8 cellular contexts compared by ENCODE assay signal in genomic region chrX:102546818-102547493, GRCh38. TPM values are rescaled to one million over a fixed set of nuclear protein-coding genes. Genes with fewer than 3 reads are reported as not detected.
DNase-seq lines count a peak whose midpoint lies in the region; ATAC-seq and TF ChIP-seq lines count a peak whose summit lies in the region.

No MANE protein-coding gene starts in this region.

- H3K4me1 ChIP-seq in KMS-11 (ENCODE audit: low read depth, poor library complexity, severe bottlenecking) (peaks cover 19% of the 10 kb centered on the region), mammary epithelial cell (ENCODE audit: insufficient read depth, low read length) (no peaks in the 10 kb centered on the region), OCI-LY7 (ENCODE audit: insufficient read depth, low read length, poor library complexity, severe bottlenecking) (no peaks in the 10 kb centered on the region)

- in situ Hi-C loops in mammary epithelial cell (cut with MboI; ENCODE audit: low sequenced_read_pairs in 2 of 2), result no loop called here

- H3K9me3 ChIP-seq in mammary epithelial cell (replicated peaks; ENCODE audit: insufficient read depth, low read length), result no peaks in the 10 kb centered on the region
- no peaks in the 10 kb centered on the region for H3K9me3 ChIP-seq in OCI-LY7 (ENCODE audit: low read length)

- peak overlapping the region; percentile 69 for H3K4me3 Mint-ChIP-seq in activated naive CD4-positive, alpha-beta T cell treated with anti-CD3 and anti-CD28 coated beads for 36 hours
- peak overlapping the region; percentile 55 to 83 (median 76) for H3K4me3 Mint-ChIP-seq in naive B cell

- ATAC-seq in naive B cell (ENCODE audit: low read depth in 2 of 2), result no peak

- H3K79me2 ChIP-seq in KMS-11 (ENCODE audit: insufficient read depth, low read depth) (no peaks in the 10 kb centered on the region), mammary epithelial cell (ENCODE audit: insufficient read depth, low read length) (no peaks in the 10 kb centered on the region), OCI-LY7 (ENCODE audit: insufficient read depth, low read depth, low read length) (no peaks in the 10 kb centered on the region)

- WGBS in mammary epithelial cell (ENCODE audit: low coverage, missing lambda C conversion rate), result 45% methylated on average over 11 of the region's 35 CpGs

- H3K27ac Mint-ChIP-seq in activated naive CD4-positive, alpha-beta T cell treated with anti-CD3 and anti-CD28 coated beads for 36 hours, result no peak overlapping the region
- H3K27ac Mint-ChIP-seq in naive B cell, result peak overlapping the region in 2 of 6 donors; percentile 56 to 60

- H2AFZ ChIP-seq in KMS-11 (ENCODE audit: low read depth), result peak overlapping the region; percentile 4; the same call in 1 of the 2 replicates
- H2AFZ ChIP-seq in mammary epithelial cell (ENCODE audit: low read depth, low read length), result no peak overlapping the region
- no peak overlapping the region for H2AFZ ChIP-seq in OCI-LY7 (ENCODE audit: low read length)

- CTCF ChIA-PET in activated naive CD4-positive, alpha-beta T cell treated with anti-CD3 and anti-CD28 coated beads for 36 hours (lab: Charles Lee), result no interaction called here
- CTCF ChIA-PET in mammary epithelial cell (lab: Charles Lee; ENCODE audit: low non-redundant PET), result no interaction called here
- CTCF ChIA-PET in OCI-LY7 (lab: Charles Lee; ENCODE audit: unreplicated experiment), result no interaction called here

- no peak overlapping the region for H3K4me3 ChIP-seq in KMS-11 (IDR thresholded peaks at IDR 0.05; ENCODE audit: insufficient read depth, low read depth, low read length)
- H3K4me3 ChIP-seq in mammary epithelial cell (replicated peaks in 1 of 3; ENCODE audit: insufficient read depth in 1 of 3, low read depth in 2 of 3, low read length in 3 of 3), result no peak overlapping the region
- no peak overlapping the region for H3K4me3 ChIP-seq in OCI-LY7 (ENCODE audit: low read depth, low read length, poor library complexity, severe bottlenecking)

- H3K27ac ChIP-seq in KMS-11 (peak overlapping the region; percentile 62; the same call in 1 of the 2 replicates), mammary epithelial cell (ENCODE audit: insufficient read depth, low read depth, low read length) (no peak overlapping the region), OCI-LY7 (ENCODE audit: low read depth, low read length, poor library complexity, severe bottlenecking) (no peak overlapping the region)

- DNase-seq in Daoy (ENCODE audit: low read depth), result peak; percentile 7
- peak; percentile 29 for DNase-seq in activated naive CD4-positive, alpha-beta T cell treated with anti-CD3 and anti-CD28 coated beads for 36 hours
- DNase-seq in naive B cell, result no peak
- no peak for DNase-seq in mesenteric fat pad (ENCODE audit: low spot score)
- DNase-seq in mammary epithelial cell, result no peak
- no peak for DNase-seq in OCI-LY7 (ENCODE audit: low spot score)
- no peak for DNase-seq in medulla oblongata (ENCODE audit: extremely low spot score)

- no peaks in the 10 kb centered on the region for H3K9me3 Mint-ChIP-seq in activated naive CD4-positive, alpha-beta T cell treated with anti-CD3 and anti-CD28 coated beads for 36 hours
- peaks cover 0 to 4% (median 0%) of the 10 kb centered on the region in 7 donors for H3K9me3 Mint-ChIP-seq in naive B cell

- H4K20me1 ChIP-seq in KMS-11 (ENCODE audit: insufficient read depth), result no peaks in the 10 kb centered on the region
- no peaks in the 10 kb centered on the region for H4K20me1 ChIP-seq in mammary epithelial cell (ENCODE audit: insufficient read depth, low read length)
- H4K20me1 ChIP-seq in OCI-LY7 (ENCODE audit: insufficient read depth, low read length), result no peaks in the 10 kb centered on the region

- POLR2A ChIA-PET in OCI-LY7 (lab: Charles Lee), result no interaction called here

- BruUV-seq in mammary epithelial cell (replicated peaks; lab: Mats Ljungman, UMichigan) (no TSS peak), OCI-LY7 (replicated peaks; lab: Mats Ljungman, UMichigan) (no TSS peak)

- H3K9ac ChIP-seq in KMS-11 (no peak overlapping the region; the same call in 1 of the 2 replicates), mammary epithelial cell (ENCODE audit: insufficient read depth, low read length) (no peak overlapping the region)

- no peaks in the 10 kb centered on the region for H3K27me3 ChIP-seq in KMS-11 (ENCODE audit: insufficient read depth, low read depth)
- no peaks in the 10 kb centered on the region for H3K27me3 ChIP-seq in mammary epithelial cell (ENCODE audit: insufficient read depth, low read length)

- intact Hi-C loops in activated naive CD4-positive, alpha-beta T cell treated with anti-CD3 and anti-CD28 coated beads for 36 hours (cut with micrococcal nuclease), result loop anchor here (10.0 kb wide), 1 partner anchor 48 kb away; the partner anchor contains the start of gene ARMCX5
- intact Hi-C loops in mammary epithelial cell (cut with micrococcal nuclease) (no loop called here), OCI-LY7 (cut with micrococcal nuclease; ENCODE audit: unreplicated experiment) (no loop called here)

- no peaks in the 10 kb centered on the region for H3K36me3 Mint-ChIP-seq in activated naive CD4-positive, alpha-beta T cell treated with anti-CD3 and anti-CD28 coated beads for 36 hours (ENCODE audit: low read depth)
- no peaks in the 10 kb centered on the region for H3K36me3 Mint-ChIP-seq in naive B cell

- H3K27me3 Mint-ChIP-seq in activated naive CD4-positive, alpha-beta T cell treated with anti-CD3 and anti-CD28 coated beads for 36 hours (ENCODE audit: low read depth), result peaks cover 8% of the 10 kb centered on the region
- H3K27me3 Mint-ChIP-seq in naive B cell, result peaks cover 11 to 23% (median 17%) of the 10 kb centered on the region in 3 donors

- dilution Hi-C loops in mammary epithelial cell (cut with HindIII; ENCODE audit: low sequenced_read_pairs), result no loop called here

- H3K4me2 ChIP-seq in KMS-11 (peak overlapping the region; percentile 54; the same call in 1 of the 2 replicates), mammary epithelial cell (ENCODE audit: insufficient read depth, low read depth, low read length) (no peak overlapping the region), OCI-LY7 (ENCODE audit: low read length) (no peak overlapping the region)

- no peak for TF ChIP-seq CTCF in KMS-11 (conservative IDR thresholded peaks at IDR 0.05; ENCODE audit: low read depth, low read length)
- no peak for TF ChIP-seq CTCF in mammary epithelial cell (conservative IDR thresholded peaks at IDR 0.05 in 1 of 2, IDR thresholded peaks at IDR 0.05 in 1 of 2; ENCODE audit: extremely low read depth in 1 of 2, insufficient read depth in 1 of 2, low read depth in 1 of 2, low read length in 2 of 2)
- TF ChIP-seq CTCF in OCI-LY7 (conservative IDR thresholded peaks at IDR 0.05; ENCODE audit: low read length), result no peak

- H3K4me1 Mint-ChIP-seq in activated naive CD4-positive, alpha-beta T cell treated with anti-CD3 and anti-CD28 coated beads for 36 hours (ENCODE audit: low read depth), result no peaks in the 10 kb centered on the region
- H3K4me1 Mint-ChIP-seq in naive B cell, result peaks cover 3 to 8% (median 4%) of the 10 kb centered on the region in 3 donors

- H3K36me3 ChIP-seq in KMS-11 (ENCODE audit: insufficient read depth), result no peaks in the 10 kb centered on the region
- no peaks in the 10 kb centered on the region for H3K36me3 ChIP-seq in mammary epithelial cell (ENCODE audit: insufficient read depth, low read length)
- no peaks in the 10 kb centered on the region for H3K36me3 ChIP-seq in OCI-LY7 (ENCODE audit: insufficient read depth, low read length)

- H3K9me2 ChIP-seq in OCI-LY7 (ENCODE audit: insufficient read depth, low read length), result no peaks in the 10 kb centered on the region

RNA-seq across cellular contexts. Expression of gene TMSB15A, which starts 30.4 kb away (rescaled TPM):
- 18.2 and 31.4 TPM in 2 replicates for total RNA-seq in Daoy (2014; rRNA removed; shearing (Covaris generic))
- total RNA-seq in activated naive CD4-positive, alpha-beta T cell treated with anti-CD3 and anti-CD28 coated beads for 36 hours, result 1 to 10 TPM; 1.5 to 2.1 TPM
- not detected for polyA plus RNA-seq in naive B cell (ENCODE audit: low read depth in 6 of 6)
- total RNA-seq in mesenteric fat pad, result not detected
- 1 to 10 TPM in 1 of 2 donors, not detected in 1; 1.4 TPM for total RNA-seq in mammary epithelial cell
- 0.83 TPM for polyA plus RNA-seq in mammary epithelial cell
- not detected for polyA minus RNA-seq in mammary epithelial cell
- total RNA-seq in OCI-LY7 (2014; rRNA removed; shearing (Covaris generic)), result not detected in 2 replicates
- total RNA-seq in OCI-LY7 (2022), result not detected in 2 replicates

RNA-seq across cellular contexts. Expression of gene ARMCX5, which starts 52.4 kb away (rescaled TPM):
- 10.5 and 17.1 TPM in 2 replicates for total RNA-seq in Daoy (2014; rRNA removed; shearing (Covaris generic))
- 10 to 100 TPM in 1 of 2 experiments, 1 to 10 TPM in 1; 9.5 to 11.4 TPM for total RNA-seq in activated naive CD4-positive, alpha-beta T cell treated with anti-CD3 and anti-CD28 coated beads for 36 hours
- 10 to 100 TPM in 3 of 6 donors, 1 to 10 TPM in 3; 6.9 to 18.9 (median 10.2) TPM for polyA plus RNA-seq in naive B cell (ENCODE audit: low read depth in 6 of 6)
- 6.7 TPM for total RNA-seq in mesenteric fat pad
- total RNA-seq in mammary epithelial cell, result 10 to 100 TPM in 1 of 2 donors, 1 to 10 TPM in 1; 8.2 to 17.3 TPM
- polyA plus RNA-seq in mammary epithelial cell, result 10.8 TPM
- 8.9 TPM for polyA minus RNA-seq in mammary epithelial cell
- total RNA-seq in OCI-LY7 (2014; rRNA removed; shearing (Covaris generic)), result 0.77 and 1.5 TPM in 2 replicates
- not detected in 2 replicates for total RNA-seq in OCI-LY7 (2022)

Comparison
In these comparisons a context has a peak if more than half of its experiments do, and no peak if none do; other contexts are left out.
1. DNase-seq: peak in Daoy (single experiment) and activated naive CD4-positive, alpha-beta T cell treated with anti-CD3 and anti-CD28 coated beads for 36 hours (single experiment); none in naive B cell (single experiment), mesenteric fat pad (single experiment), mammary epithelial cell (single experiment), OCI-LY7 (single experiment) and medulla oblongata (single experiment).